26 cellular contexts compared by ENCODE assay signal in genomic region chr3:41866298-41866697, GRCh38.
"Had no signal": no experiment of that assay in that cellular context is flagged by ENCODE, and none has a peak within 500 bp of the region (broad histone marks: within the 10 kb centered on the region; RNA-seq: fewer than 3 reads in every experiment).

No MANE protein-coding gene starts in this region.

- H3K27me3 ChIP-seq: colonic mucosa, dorsolateral prefrontal cortex, esophagus muscularis mucosa, esophagus squamous epithelium, foreskin keratinocyte, gastrocnemius medialis, gastroesophageal sphincter, heart left ventricle, heart right ventricle had no signal

- H3K9me3 ChIP-seq: colonic mucosa, esophagus muscularis mucosa, esophagus squamous epithelium, gastrocnemius medialis, gastroesophageal sphincter had no signal

- DNase-seq: colonic mucosa; cortex of kidney; dermis blood vessel endothelial cell; dorsolateral prefrontal cortex; effector CD4-positive, alpha-beta T cell; effector CD8-positive, alpha-beta T cell; effector memory CD4-positive, alpha-beta T cell; effector memory CD8-positive, alpha-beta T cell; endodermal cell; erythroblast; esophagus squamous epithelium; foreskin fibroblast; foreskin keratinocyte; foreskin melanocyte; gastrocnemius medialis; glutamatergic neuron; head of caudate nucleus; heart left ventricle; heart right ventricle had no signal

- FAIRE-seq: colon, endothelial cell of umbilical vein had no signal

- H3K4me3 ChIP-seq: colonic mucosa, coronary artery, dorsolateral prefrontal cortex, esophagus muscularis mucosa, esophagus squamous epithelium, gastrocnemius medialis, gastroesophageal sphincter, heart left ventricle, heart right ventricle had no signal

- H3K36me3 ChIP-seq: colonic mucosa, esophagus muscularis mucosa, esophagus squamous epithelium, gastrocnemius medialis, gastroesophageal sphincter, heart left ventricle, heart right ventricle had no signal

- H3K4me1 ChIP-seq: colonic mucosa, esophagus muscularis mucosa, esophagus squamous epithelium, gastrocnemius medialis, gastroesophageal sphincter, heart left ventricle, heart right ventricle had no signal

- ATAC-seq: effector memory CD8-positive, alpha-beta T cell; esophagus mucosa; foreskin keratinocyte; gastrocnemius medialis; gastroesophageal sphincter; heart left ventricle; heart right ventricle had no signal

- H3K27ac ChIP-seq: colonic mucosa, coronary artery, dorsolateral prefrontal cortex, epithelial cell of prostate, esophagus muscularis mucosa, esophagus squamous epithelium, foreskin keratinocyte, gastrocnemius medialis, gastroesophageal sphincter, heart left ventricle, heart right ventricle had no signal
